ENCODE assay signal across 34 cellular contexts in genomic region chr2:163649080-163649479, GRCh38.
DNase-seq lines count a peak whose midpoint lies in the region; ATAC-seq and TF ChIP-seq lines count a peak whose summit lies in the region.
"Had no signal": no experiment of that assay in that cellular context is flagged by ENCODE, and none has a peak within 500 bp of the region (broad histone marks: within the 10 kb centered on the region; RNA-seq: fewer than 3 reads in every experiment).

No MANE protein-coding gene starts in this region.

- CTCF ChIA-PET in HEK293 (lab: Yijun Ruan, JAX): no interaction called here
- CTCF ChIA-PET in WTC11 (lab: Charles Lee): interaction anchor here (0.6 kb wide), 2 partner anchors 200 to 555 kb away, joined by 3 to 6 read pairs; no protein-coding TSS in a partner anchor

- H3K4me1 ChIP-seq in HEK293 (ENCODE audit: control insufficient read depth, insufficient read depth, low read length): peaks cover 15% of the 10 kb centered on the region
- H3K4me1 ChIP-seq: A549, thyroid gland, vagina had no signal

- H3K36me3 ChIP-seq in HEK293 (ENCODE audit: control insufficient read depth in 2 of 2, insufficient read depth in 1 of 2, low read length in 2 of 2): no peaks in the 10 kb centered on the region
- H3K36me3 ChIP-seq: heart left ventricle, spleen, stomach, thyroid gland, vagina had no signal

- peaks cover 42% of the 10 kb centered on the region for H3K4me1 Mint-ChIP-seq in WTC11
- H3K4me1 Mint-ChIP-seq: activated CD4-positive, alpha-beta T cell treated with anti-CD3 and anti-CD28 coated beads for 36 hours; CD8-positive, alpha-beta memory T cell; IgD-negative memory B cell; naive B cell had no signal

- no peak overlapping the region for H3K4me3 ChIP-seq in HEK293 (ENCODE audit: low read depth, low read length)
- H3K4me3 ChIP-seq: A549, coronary artery, GM12878, heart left ventricle, spleen, stomach, thyroid gland, vagina had no signal

- no peak overlapping the region for H3K4me3 Mint-ChIP-seq in WTC11
- H3K4me3 Mint-ChIP-seq: activated CD4-positive, alpha-beta T cell treated with anti-CD3 and anti-CD28 coated beads for 36 hours; activated CD8-positive, alpha-beta T cell treated with anti-CD3 and anti-CD28 coated beads for 36 hours; CD8-positive, alpha-beta memory T cell; IgD-negative memory B cell; mesothelial cell of epicardium; naive B cell had no signal

- peak; percentile 26 for DNase-seq in AG20443 (ENCODE audit: low spot score)
- no peak for DNase-seq in WTC11 (ENCODE audit: low spot score)
- peak; percentile 16 for DNase-seq in fibroblast of peridontal ligament (ENCODE audit: extremely low read depth)
- no peak for DNase-seq in activated naive CD4-positive, alpha-beta T cell treated with anti-CD3 and anti-CD28 coated beads, Interleukin-2, amount 50 U/mL, for 16 hours
- no peak for DNase-seq in NAMALWA (ENCODE audit: low spot score)
- no peak for DNase-seq in NCI-H1092 treated with DMSO at 0.1 percent for 48 hours (lab: John Stamatoyannopoulos, UW)
- DNase-seq: activated CD4-positive, alpha-beta T cell treated with anti-CD3 and anti-CD28 coated beads for 36 hours; activated CD8-positive, alpha-beta memory T cell treated with anti-CD3 and anti-CD28 coated beads, Interleukin-2, amount 50 U/mL, for 48 hours; activated CD8-positive, alpha-beta T cell treated with anti-CD3 and anti-CD28 coated beads for 36 hours; CD8-positive, alpha-beta memory T cell; effector memory CD4-positive, alpha-beta T cell; EL; erythroblast; foreskin melanocyte; heart left ventricle; naive B cell; NCI-H1930; NCI-H526; spleen; stimulated activated CD8-positive, alpha-beta memory T cell treated with anti-CD3 and anti-CD28 coated beads, Interleukin-4, amount 100 ng/mL, for 48 hours; stomach; thyroid gland had no signal

- ATAC-seq in WTC11 (no peak), GM18873 (IDR thresholded peaks at IDR 0.05; ENCODE audit: low FRiP score, unreplicated experiment) (no peak)
- ATAC-seq: A549; activated CD4-positive, alpha-beta T cell treated with anti-CD3 and anti-CD28 coated beads for 36 hours; activated CD8-positive, alpha-beta T cell treated with anti-CD3 and anti-CD28 coated beads for 36 hours; activated naive CD4-positive, alpha-beta T cell treated with anti-CD3 and anti-CD28 coated beads, Interleukin-2, amount 50 U/mL, for 72 hours; GM12878; HCT116; Panc1 had no signal

- H3K27me3 Mint-ChIP-seq in WTC11 (ENCODE audit: low read depth): no peaks in the 10 kb centered on the region
- H3K27me3 Mint-ChIP-seq: activated CD4-positive, alpha-beta T cell treated with anti-CD3 and anti-CD28 coated beads for 36 hours; activated CD8-positive, alpha-beta T cell treated with anti-CD3 and anti-CD28 coated beads for 36 hours; CD8-positive, alpha-beta memory T cell; IgD-negative memory B cell; naive B cell had no signal

- no peaks in the 10 kb centered on the region for H3K9me3 Mint-ChIP-seq in WTC11
- H3K9me3 Mint-ChIP-seq: activated CD8-positive, alpha-beta T cell treated with anti-CD3 and anti-CD28 coated beads for 36 hours; IgD-negative memory B cell; mesothelial cell of epicardium; naive B cell had no signal

- TF ChIP-seq CTCF in HEK293 (tag by site-specific recombination; IDR thresholded peaks at IDR 0.05) (no peak), WTC11 (IDR thresholded peaks at IDR 0.05) (no peak)

- no peak overlapping the region for H3K27ac ChIP-seq in HEK293 (ENCODE audit: extremely low read depth, low read depth, low read length)
- H3K27ac ChIP-seq: A549, coronary artery, heart left ventricle, spleen, stomach, thyroid gland, vagina had no signal

- H3K9me3 ChIP-seq in HEK293 (ENCODE audit: control insufficient read depth, insufficient read depth, low read depth, low read length): no peaks in the 10 kb centered on the region
- H3K9me3 ChIP-seq: A549, heart left ventricle, spleen, stomach, thyroid gland, vagina had no signal

- POLR2A ChIA-PET in HEK293 (lab: Yijun Ruan, JAX) (no interaction called here), WTC11 (lab: Charles Lee) (interaction anchor here (0.7 kb wide), 1 partner anchor 23 kb away, joined by 3 read pairs; no protein-coding TSS in a partner anchor)

- no peaks in the 10 kb centered on the region for H3K36me3 Mint-ChIP-seq in WTC11
- H3K36me3 Mint-ChIP-seq: activated naive CD4-positive, alpha-beta T cell treated with anti-CD3 and anti-CD28 coated beads, Interleukin-2, amount 50 U/mL, for 72 hours; CD8-positive, alpha-beta memory T cell; IgD-negative memory B cell; mesothelial cell of epicardium; naive B cell had no signal

- H3K27ac Mint-ChIP-seq in WTC11: 0 out of 2 replicates have a peak overlapping the region, but pooled peaks have one; percentile 40
- H3K27ac Mint-ChIP-seq: activated CD4-positive, alpha-beta T cell treated with anti-CD3 and anti-CD28 coated beads for 36 hours; activated CD8-positive, alpha-beta T cell treated with anti-CD3 and anti-CD28 coated beads for 36 hours; activated naive CD4-positive, alpha-beta T cell treated with anti-CD3 and anti-CD28 coated beads, Interleukin-2, amount 50 U/mL, for 72 hours; CD8-positive, alpha-beta memory T cell; naive B cell; progenitor cell of endocrine pancreas had no signal

TF ChIP-seq in HEK293, 187 proteins besides CTCF, POLR2A, EP300 and RAD21:
- TF ChIP-seq SETDB1 (IDR thresholded peaks at IDR 0.05; ENCODE audit: insufficient read length, low read length) (peak; percentile 32), ZSCAN5A (tag by site-specific recombination; IDR thresholded peaks at IDR 0.05) (no peak)

TF ChIP-seq in WTC11, 78 proteins besides CTCF, POLR2A, EP300 and RAD21:
- TF ChIP-seq TCF7 (CRISPR knock-in tag; IDR thresholded peaks at IDR 0.05; ENCODE audit: low read depth) (no peak), MYBL2 (CRISPR knock-in tag; IDR thresholded peaks at IDR 0.05) (no peak), ATF2 (CRISPR knock-in tag; IDR thresholded peaks at IDR 0.05; ENCODE audit: borderline replicate concordance, low read depth) (no peak), NFE2L1 (CRISPR knock-in tag; IDR thresholded peaks at IDR 0.05) (no peak), ZNF532 (CRISPR knock-in tag; IDR thresholded peaks at IDR 0.05; ENCODE audit: borderline replicate concordance) (no peak)
TF ChIP-seq in WTC11: peak in this region for 0.

Comparison
In these comparisons a context has a peak if more than half of its experiments do, and no peak if none do; other contexts are left out.
1. DNase-seq: peak in AG20443 (single experiment) and fibroblast of peridontal ligament (single experiment); none in WTC11 (single experiment), activated naive CD4-positive, alpha-beta T cell treated with anti-CD3 and anti-CD28 coated beads, Interleukin-2, amount 50 U/mL, for 16 hours (single experiment), NAMALWA (single experiment) and NCI-H1092 treated with DMSO at 0.1 percent for 48 hours (single experiment).